21 cellular contexts compared by ENCODE assay signal in the genomic region with DNA sequence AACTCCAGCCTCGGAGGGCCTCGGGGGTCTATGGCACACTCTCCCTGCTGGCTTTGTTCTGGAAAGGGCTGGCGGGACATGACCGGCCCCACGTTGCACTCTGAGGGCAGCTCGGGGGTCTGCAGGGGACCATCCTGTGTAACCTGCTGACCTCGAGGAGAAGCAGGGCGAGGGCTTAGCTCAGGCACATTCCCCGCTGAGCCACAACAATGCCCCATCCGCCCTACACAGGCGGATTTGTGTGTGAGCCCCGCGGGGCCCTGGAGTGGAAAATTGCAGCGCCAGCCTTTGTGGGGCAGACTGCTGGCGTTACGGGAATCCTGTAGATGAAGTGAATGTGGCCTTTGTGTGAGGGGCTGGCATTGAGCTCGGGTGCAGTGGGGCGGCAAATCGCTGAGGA. TPM values are rescaled to one million over a fixed set of nuclear protein-coding genes. Genes with fewer than 3 reads are reported as not detected.
"Had no signal": no experiment of that assay in that cellular context is flagged by ENCODE, and none has a peak within 500 bp of the region (broad histone marks: within the 10 kb centered on the region; RNA-seq: fewer than 3 reads in every experiment).

No MANE protein-coding gene starts in this region.

RNA-seq across cellular contexts. Expression of a gene that starts 9.5 kb away (rescaled TPM):
- total RNA-seq: activated naive CD4-positive, alpha-beta T cell treated with anti-CD3 and anti-CD28 coated beads for 36 hours; activated naive CD4-positive, alpha-beta T cell treated with anti-CD3 and anti-CD28 coated beads, Interleukin-2, amount 50 U/mL, for 72 hours; activated naive CD8-positive, alpha-beta T cell treated with anti-CD3 and anti-CD28 coated beads for 36 hours; activated naive CD8-positive, alpha-beta T cell treated with anti-CD3 and anti-CD28 coated beads, Interleukin-2, amount 10 ng/mL, durations not matched to agents 7 days and 5 days; activated T-cell treated with anti-CD3 and anti-CD28 coated beads, Interleukin-2, amount 50 U/mL, for 4 hours; activated T-cell treated with anti-CD3 and anti-CD28 coated beads, Interleukin-2, amount 50 U/mL, for 72 hours; activated T-helper 1 cell treated with anti-CD3 and anti-CD28 coated beads, Interleukin-12 subunit alpha, Interleukin-12 subunit beta, Interleukin-2, Interleukin-4 antibody, amounts not matched to agents 30 ng/mL and 10 ng/mL and 1 ng/mL, durations not matched to agents 14 hours and 24 hours and 36 hours; activated T-helper 17 cell treated with anti-CD3 and anti-CD28 coated beads, Interleukin-2, amount 50 U/mL, for 72 hours; activated T-helper 2 cell treated with anti-CD3 and anti-CD28 coated beads, Interferon-gamma antibody, Interleukin-2, Interleukin-4, amounts not matched to agents 10 μg/mL and 5 μg/mL and 100 μg/mL, durations not matched to agents 14 hours and 24 hours and 36 hours; adrenal gland; aorta; ascending aorta; astrocyte; body of pancreas; breast epithelium; bronchial epithelial cell; cardiac muscle cell; cardiac septum; cerebellum; chondrocyte had no signal
- polyA plus RNA-seq: adipose tissue, adrenal gland, aorta, cardiac muscle cell had no signal
